10 cellular contexts compared by ENCODE assay signal in the genomic region with DNA sequence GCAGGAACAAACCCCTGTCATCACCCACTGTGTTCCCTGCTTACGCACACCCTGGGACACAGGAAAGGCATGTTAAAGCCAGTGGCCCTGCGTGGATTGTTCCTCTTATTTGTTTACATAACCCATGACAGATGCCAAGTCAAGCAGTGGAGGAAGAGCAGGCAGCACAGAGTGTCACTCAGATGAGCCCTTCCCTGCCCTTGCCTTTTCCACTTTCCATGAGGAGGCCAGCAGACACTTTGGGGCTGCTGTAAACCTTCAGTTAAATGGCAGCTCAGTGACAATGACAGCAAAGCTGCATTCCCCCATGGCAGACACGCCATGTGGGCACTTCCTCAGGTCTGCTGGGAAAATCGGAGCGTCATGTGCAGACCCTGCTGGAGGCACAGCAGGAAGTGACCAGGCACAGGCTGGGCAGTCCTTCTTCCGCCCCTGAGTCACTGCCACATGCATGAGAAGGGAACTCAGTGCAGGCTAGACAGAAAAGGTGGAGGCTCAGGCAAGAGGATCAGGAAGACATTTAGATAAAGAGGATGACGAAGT.
DNase-seq lines count a peak whose midpoint lies in the region; ATAC-seq and TF ChIP-seq lines count a peak whose summit lies in the region.
"Had no signal": no experiment of that assay in that cellular context is flagged by ENCODE, and none has a peak within 500 bp of the region (broad histone marks: within the 10 kb centered on the region; RNA-seq: fewer than 3 reads in every experiment).

No MANE protein-coding gene starts in this region.

- no TSS peak for BruUV-seq in MCF 10A (replicated peaks; lab: Mats Ljungman, UMichigan)

- no peaks in the 10 kb centered on the region for H3K36me3 ChIP-seq in transverse colon

- in situ Hi-C loops in transverse colon (cut with MboI; ENCODE audit: low pct_ligation_motif_present in 1 of 4, low pct_unique_long_range_greater_than_20kb in 1 of 4, low sequenced_read_pairs in 3 of 4): no loop called here

- TF ChIP-seq EP300 in transverse colon (IDR thresholded peaks at IDR 0.05; ENCODE audit: low read depth): peak; percentile 10

- POLR2A ChIA-PET in MCF 10A (lab: Yijun Ruan, JAX): no interaction called here

- CTCF ChIA-PET in MCF 10A (lab: Yijun Ruan, JAX): interaction anchor here (0.7 kb wide), 3 partner anchors 153 to 445 kb away, joined by 3 read pairs; no protein-coding TSS in a partner anchor

- DNase-seq in DMS53 (lab: John Stamatoyannopoulos, UW): peak; percentile 34
- no peak for DNase-seq in DMS53 treated with DMSO at 0.1 percent for 48 hours (lab: John Stamatoyannopoulos, UW; ENCODE audit: unreplicated experiment)
- DNase-seq in MCF 10A (ENCODE audit: unreplicated experiment): peak; percentile 88
- DNase-seq in kidney tubule cell (ENCODE audit: low spot score): peak; percentile 65
- DNase-seq in transverse colon: peak; percentile 50
- DNase-seq in NK-92 (lab: John Stamatoyannopoulos, UW; ENCODE audit: unreplicated experiment): no peak
- no peak for DNase-seq in stimulated activated naive CD4-positive, alpha-beta T cell (lab: John Stamatoyannopoulos, UW)
- DNase-seq: activated B cell treated with CpG ODN at 0.5 μM for 24 hours; central memory CD4-positive, alpha-beta T cell had no signal

- H3K4me3 Mint-ChIP-seq in MCF 10A (ENCODE audit: unreplicated experiment): peak overlapping the region; percentile 53
- H3K4me3 Mint-ChIP-seq: activated B cell treated with CpG ODN at 0.5 μM for 24 hours had no signal

- intact Hi-C loops in MCF 10A (cut with micrococcal nuclease) (loop anchor here (5.0 kb wide), 1 partner anchor 219 kb away; the partner anchor contains the start of gene PIK3R1), transverse colon (cut with DNase I; ENCODE audit: low total_unique reads) (no loop called here)

- H3K27me3 ChIP-seq in transverse colon: no peaks in the 10 kb centered on the region

- H3K27ac Mint-ChIP-seq in MCF 10A (ENCODE audit: low read depth, unreplicated experiment): peak overlapping the region; percentile 88
- H3K27ac Mint-ChIP-seq: activated B cell treated with CpG ODN at 0.5 μM for 24 hours had no signal

- H3K36me3 Mint-ChIP-seq in MCF 10A (ENCODE audit: insufficient read depth, unreplicated experiment): peaks cover 7% of the 10 kb centered on the region

- peak overlapping the region; percentile 10 to 51 (median 32) for H3K27ac ChIP-seq in transverse colon

- H3K9me3 Mint-ChIP-seq in MCF 10A (ENCODE audit: unreplicated experiment): peaks cover 10% of the 10 kb centered on the region
- H3K9me3 Mint-ChIP-seq: activated B cell treated with CpG ODN at 0.5 μM for 24 hours had no signal

- peaks cover 0 to 12% (median 4%) of the 10 kb centered on the region in 4 donors for H3K4me1 ChIP-seq in transverse colon

- peaks cover 24% of the 10 kb centered on the region for H3K4me1 Mint-ChIP-seq in MCF 10A (ENCODE audit: insufficient read depth, unreplicated experiment)
- H3K4me1 Mint-ChIP-seq: activated B cell treated with CpG ODN at 0.5 μM for 24 hours had no signal

- H3K9me3 ChIP-seq in transverse colon: no peaks in the 10 kb centered on the region

- 58 to 59% methylated on average over 3 to 4 of the region's 7 CpGs for WGBS in transverse colon (ENCODE audit: low coverage in 1 of 2), 2 donors

- H3K4me3 ChIP-seq in transverse colon: no peak overlapping the region

- H3K27me3 Mint-ChIP-seq in MCF 10A (ENCODE audit: insufficient read depth, unreplicated experiment): no peaks in the 10 kb centered on the region

- TF ChIP-seq POLR2A in transverse colon (IDR thresholded peaks at IDR 0.05): no peak

- no peak for TF ChIP-seq CTCF in MCF 10A (IDR thresholded peaks at IDR 0.05; ENCODE audit: unreplicated experiment)
- no peak for TF ChIP-seq CTCF in transverse colon (IDR thresholded peaks at IDR 0.05)

- no peak for ATAC-seq in HG02588 (IDR thresholded peaks at IDR 0.05; ENCODE audit: unreplicated experiment)

Comparison
In these comparisons a context has a peak if more than half of its experiments do, and no peak if none do; other contexts are left out.
1. DNase-seq: peak in DMS53 (single experiment), MCF 10A (single experiment), kidney tubule cell (single experiment) and transverse colon (single experiment); none in DMS53 treated with DMSO at 0.1 percent for 48 hours (single experiment), NK-92 (single experiment) and stimulated activated naive CD4-positive, alpha-beta T cell (0 of 6).